8 cellular contexts compared by ENCODE assay signal in genomic region chr11:107857550-107858216, GRCh38. TPM values are rescaled to one million over a fixed set of nuclear protein-coding genes. Genes with fewer than 3 reads are reported as not detected.
A peak's percentile ranks its signal among the peaks of the same experiment; 100 is the strongest.
DNase-seq lines count a peak whose midpoint lies in the region; ATAC-seq and TF ChIP-seq lines count a peak whose summit lies in the region.

No MANE protein-coding gene starts in this region.

- no peaks in the 10 kb centered on the region for H3K27me3 ChIP-seq in effector memory CD4-positive, alpha-beta T cell (replicated peaks; ENCODE audit: control insufficient read depth, insufficient read depth, low read length, poor library complexity, severe bottlenecking)

- H3K4me3 Mint-ChIP-seq in T-helper 1 cell treated with Interleukin-12 subunit alpha and Interleukin-12 subunit beta and Interleukin-4 antibody, amounts not matched to agents 30 μg/mL and 1 μg/mL, for 36 hours = peak overlapping the region; percentile 96
- peak overlapping the region; percentile 88 to 99 (median 96) for H3K4me3 Mint-ChIP-seq in naive thymus-derived CD8-positive, alpha-beta T cell

- no peak for TF ChIP-seq CTCF in GM10248 (IDR thresholded peaks at IDR 0.05; ENCODE audit: control extremely low read depth, extremely low read depth, low read depth, missing control alignments)

- CTCF ChIA-PET in GM10248 (lab: Yijun Ruan, JAX) = no interaction called here

- no peaks in the 10 kb centered on the region for H3K9me3 ChIP-seq in effector memory CD4-positive, alpha-beta T cell (ENCODE audit: control insufficient read depth, low read length)

- peak overlapping the region; percentile 85 for H3K4me3 ChIP-seq in effector memory CD4-positive, alpha-beta T cell (ENCODE audit: insufficient read depth, low read depth, low read length, poor library complexity, severe bottlenecking)

- H3K4me1 ChIP-seq in effector memory CD4-positive, alpha-beta T cell (ENCODE audit: control insufficient read depth, insufficient read depth, low read length, poor library complexity, severe bottlenecking) = peaks cover 5% of the 10 kb centered on the region

- H3K27me3 Mint-ChIP-seq in T-helper 1 cell treated with Interleukin-12 subunit alpha and Interleukin-12 subunit beta and Interleukin-4 antibody, amounts not matched to agents 30 μg/mL and 1 μg/mL, for 36 hours (ENCODE audit: low read depth) = peaks cover 4% of the 10 kb centered on the region
- peaks cover 0 to 6% (median 0%) of the 10 kb centered on the region in 5 donors for H3K27me3 Mint-ChIP-seq in naive thymus-derived CD8-positive, alpha-beta T cell

- peak overlapping the region; percentile 56 for H3K27ac Mint-ChIP-seq in T-helper 1 cell treated with Interleukin-12 subunit alpha and Interleukin-12 subunit beta and Interleukin-4 antibody, amounts not matched to agents 30 μg/mL and 1 μg/mL, for 36 hours
- peak overlapping the region; percentile 26 to 90 (median 78) for H3K27ac Mint-ChIP-seq in naive thymus-derived CD8-positive, alpha-beta T cell

- ATAC-seq in naive thymus-derived CD8-positive, alpha-beta T cell = no peak
- no peak for ATAC-seq in GM18519 (IDR thresholded peaks at IDR 0.05; ENCODE audit: low FRiP score, unreplicated experiment)
- no peak for ATAC-seq in HG02763 (IDR thresholded peaks at IDR 0.05; ENCODE audit: unreplicated experiment)

- H3K36me3 Mint-ChIP-seq in T-helper 1 cell treated with Interleukin-12 subunit alpha and Interleukin-12 subunit beta and Interleukin-4 antibody, amounts not matched to agents 30 μg/mL and 1 μg/mL, for 36 hours (ENCODE audit: low read depth) = no peaks in the 10 kb centered on the region
- H3K36me3 Mint-ChIP-seq in naive thymus-derived CD8-positive, alpha-beta T cell = no peaks in the 10 kb centered on the region

- no peaks in the 10 kb centered on the region for H3K36me3 ChIP-seq in effector memory CD4-positive, alpha-beta T cell (ENCODE audit: control insufficient read depth, insufficient read depth, low read length)

- peaks cover 17% of the 10 kb centered on the region for H3K4me1 Mint-ChIP-seq in T-helper 1 cell treated with Interleukin-12 subunit alpha and Interleukin-12 subunit beta and Interleukin-4 antibody, amounts not matched to agents 30 μg/mL and 1 μg/mL, for 36 hours (ENCODE audit: low read depth)
- peaks cover 14 to 32% (median 28%) of the 10 kb centered on the region in 4 donors for H3K4me1 Mint-ChIP-seq in naive thymus-derived CD8-positive, alpha-beta T cell

- H3K9me3 Mint-ChIP-seq in T-helper 1 cell treated with Interleukin-12 subunit alpha and Interleukin-12 subunit beta and Interleukin-4 antibody, amounts not matched to agents 30 μg/mL and 1 μg/mL, for 36 hours = no peaks in the 10 kb centered on the region
- H3K9me3 Mint-ChIP-seq in naive thymus-derived CD8-positive, alpha-beta T cell = no peaks in the 10 kb centered on the region

- H3K27ac ChIP-seq in effector memory CD4-positive, alpha-beta T cell (ENCODE audit: insufficient read depth, low read length, poor library complexity, severe bottlenecking) = peak overlapping the region; percentile 62

- DNase-seq in T-helper 1 cell = no peak
- peak; percentile 15 for DNase-seq in NOMO-1 treated with DMSO at 0.1 percent for 48 hours (lab: John Stamatoyannopoulos, UW; ENCODE audit: unreplicated experiment)
- DNase-seq in effector memory CD4-positive, alpha-beta T cell = no peak
- no peak for DNase-seq in naive thymus-derived CD8-positive, alpha-beta T cell
- DNase-seq in GM10248 (ENCODE audit: extremely low spot score) = no peak

- POLR2A ChIA-PET in naive thymus-derived CD8-positive, alpha-beta T cell (lab: Charles Lee) = no interaction called here
- POLR2A ChIA-PET in GM10248 (lab: Yijun Ruan, JAX) = no interaction called here

RNA-seq across cellular contexts. Expression of gene SLC35F2, which starts 0.9 kb away (rescaled TPM):
- total RNA-seq in naive thymus-derived CD8-positive, alpha-beta T cell = 1 to 10 TPM; 3.6 to 4.0 TPM
- 1 to 10 TPM; 2.1 to 5.6 (median 4.1) TPM for polyA plus RNA-seq in naive thymus-derived CD8-positive, alpha-beta T cell
